Comparison of ENCODE assay signal across 10 cellular contexts in genomic region chr6:127951172-127951995, GRCh38. TPM values are rescaled to one million over a fixed set of nuclear protein-coding genes. Genes with fewer than 3 reads are reported as not detected.
DNase-seq lines count a peak whose midpoint lies in the region; ATAC-seq lines count a peak whose summit lies in the region.
"Had no signal": no experiment of that assay in that cellular context is flagged by ENCODE, and none has a peak within 500 bp of the region (broad histone marks: within the 10 kb centered on the region; RNA-seq: fewer than 3 reads in every experiment).

No MANE protein-coding gene starts in this region.

- H3K9ac ChIP-seq in Karpas-422 (ENCODE audit: low read length): no peak overlapping the region

- no peaks in the 10 kb centered on the region for H3K36me3 ChIP-seq in Karpas-422 (ENCODE audit: insufficient read depth, low read length)

- no peaks in the 10 kb centered on the region for H3K27me3 ChIP-seq in Karpas-422 (ENCODE audit: low read length)
- H3K27me3 ChIP-seq: hepatocyte had no signal

- peak; percentile 66 for DNase-seq in central memory CD4-positive, alpha-beta T cell
- DNase-seq in SHP77 treated with DMSO at 0.1 percent for 48 hours (lab: John Stamatoyannopoulos, UW): no peak
- no peak for DNase-seq in AML-193 (lab: John Stamatoyannopoulos, UW)
- no peak for DNase-seq in Karpas-422
- no peak for DNase-seq in SHP77 (lab: John Stamatoyannopoulos, UW)
- DNase-seq: stimulated activated CD4-positive, alpha-beta T cell treated with anti-CD3 and anti-CD28 coated beads, Interleukin-4, amount 100 ng/mL, for 24 hours had no signal

- H3K27ac ChIP-seq in Karpas-422 (ENCODE audit: low read length): no peak overlapping the region
- H3K27ac ChIP-seq: hepatocyte had no signal

- no peaks in the 10 kb centered on the region for H3K9me3 ChIP-seq in Karpas-422 (ENCODE audit: low read length)

- no peaks in the 10 kb centered on the region for H4K20me1 ChIP-seq in Karpas-422 (ENCODE audit: insufficient read depth, low read depth, low read length)

- no peak overlapping the region for H3K4me2 ChIP-seq in Karpas-422 (ENCODE audit: low read depth, low read length, poor library complexity, severe bottlenecking)
- H3K4me2 ChIP-seq: hepatocyte had no signal

- no peaks in the 10 kb centered on the region for H3K4me1 ChIP-seq in Karpas-422 (ENCODE audit: low read length)

- H3K79me2 ChIP-seq in Karpas-422 (ENCODE audit: low read length): no peaks in the 10 kb centered on the region
- H3K79me2 ChIP-seq: hepatocyte had no signal

- H3K9me2 ChIP-seq in Karpas-422 (replicated peaks; ENCODE audit: insufficient read depth, low read length): no peaks in the 10 kb centered on the region

- ATAC-seq in GM18520 (IDR thresholded peaks at IDR 0.05; ENCODE audit: unreplicated experiment): peak; percentile 70
- ATAC-seq in GM21529 (IDR thresholded peaks at IDR 0.05; ENCODE audit: unreplicated experiment): peak; percentile 87
- ATAC-seq in HG03439 (IDR thresholded peaks at IDR 0.05; ENCODE audit: unreplicated experiment): peak; percentile 65

- no peak overlapping the region for H3K4me3 ChIP-seq in Karpas-422 (ENCODE audit: low read length)
- H3K4me3 ChIP-seq: hepatocyte had no signal

- no peak overlapping the region for H2AFZ ChIP-seq in Karpas-422 (ENCODE audit: low read length)
- H2AFZ ChIP-seq: hepatocyte had no signal

RNA-seq across cellular contexts. Expression of gene THEMIS, which starts 50.5 kb away (rescaled TPM):
- total RNA-seq in Karpas-422 (2014; rRNA removed; shearing (Covaris generic); ENCODE audit: low replicate concordance): not detected in 2 replicates
- total RNA-seq: hepatocyte had no signal
